In genomic region chr22:42614312-42615091, GRCh38 we compare ENCODE assay signal across 8 cellular contexts. TPM values are rescaled to one million over a fixed set of nuclear protein-coding genes. Genes with fewer than 3 reads are reported as not detected.
DNase-seq lines count a peak whose midpoint lies in the region; ATAC-seq and TF ChIP-seq lines count a peak whose summit lies in the region.

Gene POLDIP3, minus strand, starts transcription at chr22:42614883. Its CDS starts 26 bp downstream, at chr22:42614857.

- POLR2A ChIA-PET in naive thymus-derived CD4-positive, alpha-beta T cell (lab: Charles Lee): interaction anchor here (0.6 to 3.5 kb wide), 25 partner anchors 8 to 1168 kb away, joined by 3 to 19 read pairs (median 4); partner anchors contain the start of genes ARFGAP3, CYB5R3, MCAT and NDUFA6

- peak; percentile 98 for DNase-seq in EL
- DNase-seq in GM23338 (ENCODE audit: low spot score): peak; percentile 99
- DNase-seq in LHCN-M2 (ENCODE audit: low read depth): peak; percentile 97
- peak; percentile 94 for DNase-seq in RPMI7951 (ENCODE audit: low read depth)
- DNase-seq in activated T-helper 1 cell treated with anti-CD3 and anti-CD28 coated beads, Interleukin-12 subunit alpha, Interleukin-12 subunit beta, Interleukin-2, Interleukin-4 antibody, amounts not matched to agents 30 ng/mL and 10 ng/mL and 1 ng/mL, durations not matched to agents 14 hours and 24 hours and 36 hours (ENCODE audit: low spot score): peak; percentile 98
- DNase-seq in fibroblast of gingiva (ENCODE audit: low read depth): peak; percentile 99
- DNase-seq in naive thymus-derived CD4-positive, alpha-beta T cell: peak; percentile 96 to 99 (median 98)
- peak; percentile 98 for DNase-seq in stimulated activated naive B cell treated with anti-CD40 and anti-IgM and Interleukin-4, amounts not matched to agents 10 μg/mL and 1 μg/mL and 100 μg/mL, for 72 hours

- no peaks in the 10 kb centered on the region for H3K9me2 ChIP-seq in GM23338 (ENCODE audit: insufficient read depth)

- no peak within 1 kb of the TSS for H2AFZ ChIP-seq in GM23338

- H3K27me3 Mint-ChIP-seq in GM23338 (ENCODE audit: insufficient read depth, low read depth, poor library complexity): peaks cover 44% of the 10 kb centered on the region
- no peaks in the 10 kb centered on the region for H3K27me3 Mint-ChIP-seq in activated T-helper 1 cell treated with anti-CD3 and anti-CD28 coated beads, Interleukin-12 subunit alpha, Interleukin-12 subunit beta, Interleukin-2, Interleukin-4 antibody, amounts not matched to agents 30 ng/mL and 10 ng/mL and 1 ng/mL, durations not matched to agents 14 hours and 24 hours and 36 hours (ENCODE audit: insufficient read depth)
- peaks cover 0 to 5% (median 0%) of the 10 kb centered on the region in 5 donors for H3K27me3 Mint-ChIP-seq in naive thymus-derived CD4-positive, alpha-beta T cell
- H3K27me3 Mint-ChIP-seq in stimulated activated naive B cell treated with anti-CD40 and anti-IgM and Interleukin-4, amounts not matched to agents 10 μg/mL and 1 μg/mL and 100 μg/mL, for 72 hours: no peaks in the 10 kb centered on the region

- peaks cover 48% of the 10 kb centered on the region for H3K79me2 ChIP-seq in GM23338 (replicated peaks; ENCODE audit: insufficient read depth)

- H4K20me1 ChIP-seq in GM23338 (replicated peaks; ENCODE audit: insufficient read depth): peaks cover 26% of the 10 kb centered on the region

- intact Hi-C loops in activated T-helper 1 cell treated with anti-CD3 and anti-CD28 coated beads, Interleukin-12 subunit alpha, Interleukin-12 subunit beta, Interleukin-2, Interleukin-4 antibody, amounts not matched to agents 30 ng/mL and 10 ng/mL and 1 ng/mL, durations not matched to agents 14 hours and 24 hours and 36 hours (cut with micrococcal nuclease): loop anchor here (1.0 to 5.0 kb wide), 8 partner anchors 32 to 544 kb away; partner anchors contain the start of genes CYB5R3, NAGA, NDUFA6 and PACSIN2
- intact Hi-C loops in naive thymus-derived CD4-positive, alpha-beta T cell (cut with micrococcal nuclease): loop anchor here (1.0 to 10.0 kb wide), 16 partner anchors 32 to 930 kb away; partner anchors contain the start of genes ARFGAP3 (in 2 of the 2), CYB5R3 (in 2 of the 2), NDUFA6 (in 2 of the 2) and PACSIN2 (in 1 of the 2)

- H3K4me1 ChIP-seq in GM23338 (ENCODE audit: insufficient read depth): peaks cover 15% of the 10 kb centered on the region; the same call in 1 of the 2 replicates
- H3K4me1 ChIP-seq in naive thymus-derived CD4-positive, alpha-beta T cell (ENCODE audit: control insufficient read depth in 2 of 2, insufficient read depth in 2 of 2, low read length in 2 of 2): peaks cover 34 to 40% of the 10 kb centered on the region in 2 donors

- H3K36me3 Mint-ChIP-seq in GM23338 (ENCODE audit: low read depth): peaks cover 35% of the 10 kb centered on the region
- peaks cover 22% of the 10 kb centered on the region for H3K36me3 Mint-ChIP-seq in activated T-helper 1 cell treated with anti-CD3 and anti-CD28 coated beads, Interleukin-12 subunit alpha, Interleukin-12 subunit beta, Interleukin-2, Interleukin-4 antibody, amounts not matched to agents 30 ng/mL and 10 ng/mL and 1 ng/mL, durations not matched to agents 14 hours and 24 hours and 36 hours (ENCODE audit: low read depth)
- H3K36me3 Mint-ChIP-seq in naive thymus-derived CD4-positive, alpha-beta T cell: peaks cover 0 to 16% (median 0%) of the 10 kb centered on the region in 5 donors
- H3K36me3 Mint-ChIP-seq in stimulated activated naive B cell treated with anti-CD40 and anti-IgM and Interleukin-4, amounts not matched to agents 10 μg/mL and 1 μg/mL and 100 μg/mL, for 72 hours: peaks cover 24 to 38% of the 10 kb centered on the region in 2 donors

- H3K4me1 Mint-ChIP-seq in GM23338: peaks cover 42% of the 10 kb centered on the region
- H3K4me1 Mint-ChIP-seq in activated T-helper 1 cell treated with anti-CD3 and anti-CD28 coated beads, Interleukin-12 subunit alpha, Interleukin-12 subunit beta, Interleukin-2, Interleukin-4 antibody, amounts not matched to agents 30 ng/mL and 10 ng/mL and 1 ng/mL, durations not matched to agents 14 hours and 24 hours and 36 hours (ENCODE audit: low read depth): peaks cover 33% of the 10 kb centered on the region
- H3K4me1 Mint-ChIP-seq in naive thymus-derived CD4-positive, alpha-beta T cell: peaks cover 46 to 65% (median 54%) of the 10 kb centered on the region in 7 donors
- H3K4me1 Mint-ChIP-seq in stimulated activated naive B cell treated with anti-CD40 and anti-IgM and Interleukin-4, amounts not matched to agents 10 μg/mL and 1 μg/mL and 100 μg/mL, for 72 hours: peaks cover 35 to 63% of the 10 kb centered on the region in 2 donors

- H3K9me3 ChIP-seq in naive thymus-derived CD4-positive, alpha-beta T cell (ENCODE audit: control insufficient read depth in 2 of 3, low read length in 3 of 3): no peaks in the 10 kb centered on the region

- H3K4me3 Mint-ChIP-seq in GM23338: peak within 1 kb of the TSS; percentile 92
- peak within 1 kb of the TSS; percentile 92 for H3K4me3 Mint-ChIP-seq in activated T-helper 1 cell treated with anti-CD3 and anti-CD28 coated beads, Interleukin-12 subunit alpha, Interleukin-12 subunit beta, Interleukin-2, Interleukin-4 antibody, amounts not matched to agents 30 ng/mL and 10 ng/mL and 1 ng/mL, durations not matched to agents 14 hours and 24 hours and 36 hours
- peak within 1 kb of the TSS; percentile 92 to 99 (median 97) for H3K4me3 Mint-ChIP-seq in naive thymus-derived CD4-positive, alpha-beta T cell
- peak within 1 kb of the TSS; percentile 93 for H3K4me3 Mint-ChIP-seq in stimulated activated naive B cell treated with anti-CD40 and anti-IgM and Interleukin-4, amounts not matched to agents 10 μg/mL and 1 μg/mL and 100 μg/mL, for 72 hours

- no peaks in the 10 kb centered on the region for H3K36me3 ChIP-seq in GM23338 (ENCODE audit: insufficient read depth)
- peaks cover 0 to 12% (median 0%) of the 10 kb centered on the region in 3 experiments for H3K36me3 ChIP-seq in naive thymus-derived CD4-positive, alpha-beta T cell (ENCODE audit: control insufficient read depth in 2 of 3, insufficient read depth in 3 of 3, low read length in 3 of 3)

- TF ChIP-seq CTCF in GM23338 (conservative IDR thresholded peaks at IDR 0.05; ENCODE audit: low read depth in 2 of 2): peak in 1 of 2 experiments; percentile 30; a peak in 2 of 4 replicates

- H3K9me3 Mint-ChIP-seq in GM23338: no peaks in the 10 kb centered on the region; the same call in 2 of the 3 replicates
- no peaks in the 10 kb centered on the region for H3K9me3 Mint-ChIP-seq in activated T-helper 1 cell treated with anti-CD3 and anti-CD28 coated beads, Interleukin-12 subunit alpha, Interleukin-12 subunit beta, Interleukin-2, Interleukin-4 antibody, amounts not matched to agents 30 ng/mL and 10 ng/mL and 1 ng/mL, durations not matched to agents 14 hours and 24 hours and 36 hours
- H3K9me3 Mint-ChIP-seq in naive thymus-derived CD4-positive, alpha-beta T cell: peaks cover 0 to 9% (median 0%) of the 10 kb centered on the region in 11 donors
- no peaks in the 10 kb centered on the region for H3K9me3 Mint-ChIP-seq in stimulated activated naive B cell treated with anti-CD40 and anti-IgM and Interleukin-4, amounts not matched to agents 10 μg/mL and 1 μg/mL and 100 μg/mL, for 72 hours

- peak within 1 kb of the TSS; percentile 94 for H3K27ac ChIP-seq in GM23338 (ENCODE audit: low read depth)
- peak within 1 kb of the TSS; percentile 91 for H3K27ac ChIP-seq in naive thymus-derived CD4-positive, alpha-beta T cell (ENCODE audit: low read depth, low read length)

- CTCF ChIA-PET in naive thymus-derived CD4-positive, alpha-beta T cell (lab: Charles Lee): no interaction called here

- H3F3A ChIP-seq in GM23338 (replicated peaks; ENCODE audit: low read depth): peaks cover 5% of the 10 kb centered on the region

- H3K27ac Mint-ChIP-seq in GM23338: peak within 1 kb of the TSS; percentile 100
- H3K27ac Mint-ChIP-seq in activated T-helper 1 cell treated with anti-CD3 and anti-CD28 coated beads, Interleukin-12 subunit alpha, Interleukin-12 subunit beta, Interleukin-2, Interleukin-4 antibody, amounts not matched to agents 30 ng/mL and 10 ng/mL and 1 ng/mL, durations not matched to agents 14 hours and 24 hours and 36 hours: peak within 1 kb of the TSS; percentile 98
- peak within 1 kb of the TSS; percentile 98 to 100 (median 100) for H3K27ac Mint-ChIP-seq in naive thymus-derived CD4-positive, alpha-beta T cell
- peak within 1 kb of the TSS; percentile 100 for H3K27ac Mint-ChIP-seq in stimulated activated naive B cell treated with anti-CD40 and anti-IgM and Interleukin-4, amounts not matched to agents 10 μg/mL and 1 μg/mL and 100 μg/mL, for 72 hours

- H3K4me3 ChIP-seq in GM23338: peak within 1 kb of the TSS; percentile 99
- H3K4me3 ChIP-seq in naive thymus-derived CD4-positive, alpha-beta T cell (ENCODE audit: low read length): peak within 1 kb of the TSS; percentile 91

- peak; percentile 72 for ATAC-seq in GM23338
- ATAC-seq in naive thymus-derived CD4-positive, alpha-beta T cell: peak; percentile 84
- ATAC-seq in stimulated activated naive B cell treated with anti-CD40 and anti-IgM and Interleukin-4, amounts not matched to agents 10 μg/mL and 1 μg/mL and 100 μg/mL, for 72 hours (replicated peaks): peak; percentile 62 to 72

- no peaks in the 10 kb centered on the region for H3K27me3 ChIP-seq in GM23338 (ENCODE audit: insufficient read depth)
- no peaks in the 10 kb centered on the region for H3K27me3 ChIP-seq in naive thymus-derived CD4-positive, alpha-beta T cell (ENCODE audit: control insufficient read depth in 2 of 2, insufficient read depth in 2 of 2, low read length in 2 of 2)

- peak within 1 kb of the TSS; percentile 99 for H3K4me2 ChIP-seq in GM23338

TF ChIP-seq in GM23338, 12 proteins besides CTCF, POLR2A, EP300 and RAD21 (continues in another document):
- TF ChIP-seq POLR2AphosphoS5 (IDR thresholded peaks at IDR 0.05; ENCODE audit: low read depth) (no peak), ZNF331 (CRISPR knock-in tag; IDR thresholded peaks at IDR 0.05; ENCODE audit: low read depth) (no peak), ZNF114 (CRISPR knock-in tag; IDR thresholded peaks at IDR 0.05) (no peak), NANOG (IDR thresholded peaks at IDR 0.05; ENCODE audit: borderline replicate concordance) (no peak)

RNA-seq across cellular contexts. Expression of gene POLDIP3, which starts in this region (rescaled TPM):
- total RNA-seq in GM23338 (2014; rRNA removed; shearing (Covaris generic)): 49.0 and 54.3 TPM in 2 replicates
- 34.3 and 38.2 TPM in 2 replicates for polyA plus RNA-seq in GM23338 (2016; fragmentation: Nextera tagmentation; extraction: Ambion mirVana)
- total RNA-seq in LHCN-M2 (2014; rRNA removed): 34.0 and 36.4 TPM in 2 replicates
- polyA plus RNA-seq in LHCN-M2 (2012): 51.7 TPM
- total RNA-seq in RPMI7951 (2014; rRNA removed; shearing (Covaris generic)): 20.7 and 23.1 TPM in 2 replicates
- total RNA-seq in activated T-helper 1 cell treated with anti-CD3 and anti-CD28 coated beads, Interleukin-12 subunit alpha, Interleukin-12 subunit beta, Interleukin-2, Interleukin-4 antibody, amounts not matched to agents 30 ng/mL and 10 ng/mL and 1 ng/mL, durations not matched to agents 14 hours and 24 hours and 36 hours: 77.9 and 87.2 TPM in 2 replicates
- total RNA-seq in naive thymus-derived CD4-positive, alpha-beta T cell: 10 to 100 TPM; 62.5 to 86.7 (median 75.2) TPM
- 100 to 1,000 TPM in 1 of 2 donors, 10 to 100 TPM in 1; 60.7 to 109 TPM for polyA plus RNA-seq in naive thymus-derived CD4-positive, alpha-beta T cell

Comparison
In these comparisons a context has a peak if more than half of its experiments do, and no peak if none do; other contexts are left out.
1. Peak in every context shown above with its lines: DNase-seq, ATAC-seq, H3K4me3 ChIP-seq and H3K27ac ChIP-seq.